9 cellular contexts compared by ENCODE assay signal in genomic region chr16:68309798-68310197, GRCh38. TPM values are rescaled to one million over a fixed set of nuclear protein-coding genes. Genes with fewer than 3 reads are reported as not detected.
DNase-seq lines count a peak whose midpoint lies in the region; ATAC-seq, FAIRE-seq and TF ChIP-seq lines count a peak whose summit lies in the region.
"Had no signal": no experiment of that assay in that cellular context is flagged by ENCODE, and none has a peak within 500 bp of the region (broad histone marks: within the 10 kb centered on the region; RNA-seq: fewer than 3 reads in every experiment).

No MANE protein-coding gene starts in this region.

- peaks cover 51% of the 10 kb centered on the region for H3K36me3 ChIP-seq in OCI-LY1 (ENCODE audit: insufficient read depth, low read length)
- H3K36me3 ChIP-seq in neuron (ENCODE audit: insufficient read depth, low read length), result peaks cover 32% of the 10 kb centered on the region

- H3K9me3 ChIP-seq in CD4-positive, alpha-beta T cell (ENCODE audit: control insufficient read depth, low read length), result no peaks in the 10 kb centered on the region
- no peaks in the 10 kb centered on the region for H3K9me3 ChIP-seq in OCI-LY1 (ENCODE audit: low read length)
- H3K9me3 ChIP-seq in neuron (ENCODE audit: low read length), result no peaks in the 10 kb centered on the region

- CTCF ChIA-PET in CD4-positive, alpha-beta T cell (lab: Charles Lee), result interaction anchor here (4.0 kb wide), 1 partner anchor 48 kb away, joined by 39 read pairs; no protein-coding TSS in a partner anchor

- peaks cover 29% of the 10 kb centered on the region for H3K79me2 ChIP-seq in OCI-LY1 (ENCODE audit: insufficient read depth, low read length)

- H3K27me3 ChIP-seq in CD4-positive, alpha-beta T cell (ENCODE audit: control insufficient read depth, insufficient read depth, low read length), result no peaks in the 10 kb centered on the region
- H3K27me3 ChIP-seq in OCI-LY1 (ENCODE audit: insufficient read depth, low read length) (no peaks in the 10 kb centered on the region), neuron (ENCODE audit: insufficient read depth, low read length) (no peaks in the 10 kb centered on the region)

- no peak for ATAC-seq in CD4-positive, alpha-beta T cell (ENCODE audit: poor library complexity)
- ATAC-seq in effector memory CD8-positive, alpha-beta T cell (replicated peaks), result no peak

- H4K20me1 ChIP-seq in OCI-LY1 (ENCODE audit: insufficient read depth, low read length), result no peaks in the 10 kb centered on the region

- peaks cover 59% of the 10 kb centered on the region for H3K4me1 Mint-ChIP-seq in CD4-positive, alpha-beta T cell (ENCODE audit: low read depth)
- peaks cover 37 to 45% of the 10 kb centered on the region in 2 donors for H3K4me1 Mint-ChIP-seq in effector memory CD8-positive, alpha-beta T cell (ENCODE audit: low read depth in 2 of 2)

- FAIRE-seq in HTR-8/SVneo (lab: Jason Lieb, UNC), result no peak

- peak overlapping the region; percentile 83 for H3K4me3 ChIP-seq in OCI-LY1 (ENCODE audit: low read depth, low read length, poor library complexity, severe bottlenecking)
- peak overlapping the region; percentile 86 for H3K4me3 ChIP-seq in neuron (ENCODE audit: low read length)

- peak overlapping the region; percentile 82 for H3K9ac ChIP-seq in OCI-LY1 (ENCODE audit: low read length)

- H3K9me3 Mint-ChIP-seq in CD4-positive, alpha-beta T cell, result no peaks in the 10 kb centered on the region
- H3K9me3 Mint-ChIP-seq in effector memory CD8-positive, alpha-beta T cell, result no peaks in the 10 kb centered on the region

- H2AFZ ChIP-seq in OCI-LY1 (ENCODE audit: low read length) (no peak overlapping the region), neuron (ENCODE audit: low read depth, low read length) (no peak overlapping the region)

- no peak for DNase-seq in CD4-positive, alpha-beta T cell
- DNase-seq in effector memory CD8-positive, alpha-beta T cell, result no peak
- DNase-seq in HTR-8/SVneo (ENCODE audit: insufficient read length, low spot score), result no peak
- no peak for DNase-seq in foreskin melanocyte
- no peak for DNase-seq in NCI-H1694 (lab: John Stamatoyannopoulos, UW)
- DNase-seq in pons (ENCODE audit: low spot score), result no peak
- DNase-seq: retina had no signal

- H3K27ac Mint-ChIP-seq in CD4-positive, alpha-beta T cell, result peak overlapping the region; percentile 91
- H3K27ac Mint-ChIP-seq in effector memory CD8-positive, alpha-beta T cell, result peak overlapping the region; percentile 96 to 97

- H3F3A ChIP-seq in OCI-LY1 (ENCODE audit: insufficient read depth, low read length), result no peaks in the 10 kb centered on the region

- no peak for TF ChIP-seq CTCF in CD4-positive, alpha-beta T cell (IDR thresholded peaks at IDR 0.05)
- TF ChIP-seq CTCF in OCI-LY1 (IDR thresholded peaks at IDR 0.05; ENCODE audit: low read length), result no peak

- H3K36me3 Mint-ChIP-seq in CD4-positive, alpha-beta T cell (ENCODE audit: low read depth), result peaks cover 65% of the 10 kb centered on the region
- H3K36me3 Mint-ChIP-seq in effector memory CD8-positive, alpha-beta T cell (ENCODE audit: insufficient read depth), result peaks cover 44% of the 10 kb centered on the region

- peak overlapping the region; percentile 73 for H3K27ac ChIP-seq in CD4-positive, alpha-beta T cell (ENCODE audit: low read depth, low read length)
- H3K27ac ChIP-seq in OCI-LY1 (ENCODE audit: low read depth, low read length, poor library complexity, severe bottlenecking), result peak overlapping the region; percentile 61

- intact Hi-C loops in CD4-positive, alpha-beta T cell (cut with DNase I, micrococcal nuclease), result loop anchor here (1.0 to 2.0 kb wide), 5 partner anchors 19 to 225 kb away; partner anchors contain the start of genes NFATC3 (in 1 of the 2) and SLC7A6 (in 1 of the 2)

- peak overlapping the region; percentile 100 for H3K4me3 Mint-ChIP-seq in CD4-positive, alpha-beta T cell
- H3K4me3 Mint-ChIP-seq in effector memory CD8-positive, alpha-beta T cell, result peak overlapping the region; percentile 95 to 96

- POLR2A ChIA-PET in CD4-positive, alpha-beta T cell (lab: Charles Lee), result interaction anchor here (1.2 to 1.3 kb wide), 3 partner anchors 20 to 24 kb away, joined by 3 to 6 read pairs (median 4); no protein-coding TSS in a partner anchor

- H3K4me1 ChIP-seq in OCI-LY1 (ENCODE audit: insufficient read depth, low read length, severe bottlenecking), result peaks cover 36% of the 10 kb centered on the region
- H3K4me1 ChIP-seq in neuron (ENCODE audit: insufficient read depth, low read length), result peaks cover 22% of the 10 kb centered on the region

- peak overlapping the region; percentile 92 for H3K4me2 ChIP-seq in OCI-LY1 (ENCODE audit: low read length)

- no peaks in the 10 kb centered on the region for H3K27me3 Mint-ChIP-seq in CD4-positive, alpha-beta T cell
- no peaks in the 10 kb centered on the region for H3K27me3 Mint-ChIP-seq in effector memory CD8-positive, alpha-beta T cell

- no peaks in the 10 kb centered on the region for H3K9me2 ChIP-seq in OCI-LY1 (ENCODE audit: low read depth, low read length)

RNA-seq across cellular contexts. Expression of gene SLC7A6OS, which starts 0.9 kb away (rescaled TPM):
- total RNA-seq in CD4-positive, alpha-beta T cell, result 10 to 100 TPM; 29.0 to 32.1 TPM

RNA-seq across cellular contexts. Expression of gene PRMT7, which starts 1.0 kb away (rescaled TPM):
- 10 to 100 TPM; 46.3 to 51.0 TPM for total RNA-seq in CD4-positive, alpha-beta T cell

RNA-seq across cellular contexts. Expression of gene SLC7A6, which starts 45.5 kb away (rescaled TPM):
- total RNA-seq in CD4-positive, alpha-beta T cell, result 100 to 1,000 TPM; 187 to 197 TPM
